Comparison of ENCODE assay signal across 13 cellular contexts in genomic region chr11:69012092-69013008, GRCh38. TPM values are rescaled to one million over a fixed set of nuclear protein-coding genes. Genes with fewer than 3 reads are reported as not detected.
DNase-seq lines count a peak whose midpoint lies in the region; FAIRE-seq and TF ChIP-seq lines count a peak whose summit lies in the region.
"Had no signal": no experiment of that assay in that cellular context is flagged by ENCODE, and none has a peak within 500 bp of the region (broad histone marks: within the 10 kb centered on the region; RNA-seq: fewer than 3 reads in every experiment).

No MANE protein-coding gene starts in this region.

- peaks cover 19% of the 10 kb centered on the region for H3K27me3 ChIP-seq in colonic mucosa
- no peaks in the 10 kb centered on the region for H3K27me3 ChIP-seq in liver (ENCODE audit: control insufficient read depth in 4 of 4, insufficient read depth in 4 of 4, low read length in 3 of 4)
- H3K27me3 ChIP-seq in suprapubic skin: peaks cover 39% of the 10 kb centered on the region

- H3K27ac ChIP-seq in colonic mucosa: peak overlapping the region; percentile 82
- peak overlapping the region; percentile 55 to 90 for H3K27ac ChIP-seq in liver (ENCODE audit: low read depth in 1 of 2, low read length in 2 of 2)
- H3K27ac ChIP-seq in suprapubic skin: peak overlapping the region; percentile 80

- peaks cover 9% of the 10 kb centered on the region for H3K27me3 Mint-ChIP-seq in HFFc6 (ENCODE audit: insufficient read depth)

- peak; percentile 68 for DNase-seq in HFFc6
- no peak for DNase-seq in colonic mucosa
- DNase-seq in suprapubic skin (ENCODE audit: low spot score in 2 of 2): no peak
- no peak for DNase-seq in anterior cingulate cortex (lab: John Stamatoyannopoulos, UW)
- DNase-seq in effector CD8-positive, alpha-beta T cell (lab: John Stamatoyannopoulos, UW): no peak
- DNase-seq in GM19239 (ENCODE audit: insufficient read length, low spot score): no peak
- DNase-seq in DMS 273 (lab: John Stamatoyannopoulos, UW; ENCODE audit: unreplicated experiment): no peak
- DNase-seq: activated effector memory CD4-positive, alpha-beta T cell treated with anti-CD3 and anti-CD28 coated beads, Interleukin-2, amount 50 U/mL, for 16 hours; foreskin melanocyte; NCI-H446 had no signal

- H3K36me3 Mint-ChIP-seq in HFFc6 (ENCODE audit: low read depth): peaks cover 7% of the 10 kb centered on the region; the same call in 1 of the 2 replicates

- H3K27ac Mint-ChIP-seq in HFFc6: peak overlapping the region; percentile 84
- H3K27ac Mint-ChIP-seq: T-helper 2 cell treated with Interferon-gamma antibody and Interleukin-4, amounts not matched to agents 5 μg/mL and 100 μg/mL, for 36 hours had no signal

- peaks cover 51% of the 10 kb centered on the region for H3K4me1 Mint-ChIP-seq in HFFc6 (ENCODE audit: low read depth)

- 53% methylated on average over 21 of the region's 21 CpGs for WGBS in liver
- WGBS in suprapubic skin: 49% methylated on average over 13 of the region's 21 CpGs

- no peak for TF ChIP-seq POLR2A in suprapubic skin (IDR thresholded peaks at IDR 0.05)

- no peaks in the 10 kb centered on the region for H3K9me3 ChIP-seq in colonic mucosa
- no peaks in the 10 kb centered on the region for H3K9me3 ChIP-seq in liver (ENCODE audit: control insufficient read depth in 4 of 4, low read length in 3 of 4)
- no peaks in the 10 kb centered on the region for H3K9me3 ChIP-seq in suprapubic skin

- TF ChIP-seq EP300 in suprapubic skin (IDR thresholded peaks at IDR 0.05): no peak

- no peaks in the 10 kb centered on the region for H3K9me3 Mint-ChIP-seq in HFFc6
- H3K9me3 Mint-ChIP-seq: T-helper 2 cell treated with Interferon-gamma antibody and Interleukin-4, amounts not matched to agents 5 μg/mL and 100 μg/mL, for 36 hours had no signal

- intact Hi-C loops in colonic mucosa (cut with DNase I): no loop called here

- peak overlapping the region; percentile 31 for H3K4me3 ChIP-seq in colonic mucosa
- H3K4me3 ChIP-seq in liver (ENCODE audit: low read depth in 1 of 3, low read length in 3 of 3): peak overlapping the region in 2 of 3 donors; percentile 8 to 37
- peak overlapping the region; percentile 44 for H3K4me3 ChIP-seq in suprapubic skin

- H3K9ac ChIP-seq in colonic mucosa (ENCODE audit: low read depth in 2 of 2, low read length in 2 of 2): peak overlapping the region; percentile 78 to 81
- no peak overlapping the region for H3K9ac ChIP-seq in liver (ENCODE audit: low read depth in 1 of 2, low read length in 2 of 2)

- H3K4me1 ChIP-seq in colonic mucosa: peaks cover 10% of the 10 kb centered on the region
- H3K4me1 ChIP-seq in liver (ENCODE audit: control insufficient read depth in 4 of 4, insufficient read depth in 4 of 4, low read length in 3 of 4): peaks cover 25 to 52% (median 38%) of the 10 kb centered on the region in 4 donors
- peaks cover 66% of the 10 kb centered on the region for H3K4me1 ChIP-seq in suprapubic skin

- no peak for TF ChIP-seq RAD21 in liver (IDR thresholded peaks at IDR 0.05)

- peak; percentile 28; the same call in 1 of the 2 replicates for TF ChIP-seq CTCF in HFFc6 (IDR thresholded peaks at IDR 0.05)
- TF ChIP-seq CTCF in colonic mucosa (IDR thresholded peaks at IDR 0.05): no peak
- no peak for TF ChIP-seq CTCF in liver (IDR thresholded peaks at IDR 0.05; ENCODE audit: low read depth, low read length, missing input control)
- no peak for TF ChIP-seq CTCF in suprapubic skin (IDR thresholded peaks at IDR 0.05)

- H3K36me3 ChIP-seq in colonic mucosa (no peaks in the 10 kb centered on the region), liver (ENCODE audit: control insufficient read depth in 4 of 4, insufficient read depth in 3 of 4, low read depth in 1 of 4, low read length in 3 of 4) (no peaks in the 10 kb centered on the region), suprapubic skin (no peaks in the 10 kb centered on the region)

- no peak for FAIRE-seq in GM19239 (lab: Jason Lieb, UNC)
- FAIRE-seq: G401.6 had no signal

- peak overlapping the region; percentile 87 for H3K4me3 Mint-ChIP-seq in HFFc6
- H3K4me3 Mint-ChIP-seq: T-helper 2 cell treated with Interferon-gamma antibody and Interleukin-4, amounts not matched to agents 5 μg/mL and 100 μg/mL, for 36 hours had no signal

TF ChIP-seq in liver, 16 proteins besides CTCF, POLR2A, EP300 and RAD21:
- no peak for TF ChIP-seq JUND (IDR thresholded peaks at IDR 0.05)
- TF ChIP-seq NR2F2 (IDR thresholded peaks at IDR 0.05): no peak
- TF ChIP-seq FOXA1 (IDR thresholded peaks at IDR 0.05): no peak
- no peak for TF ChIP-seq SP1 (IDR thresholded peaks at IDR 0.05)
- no peak for TF ChIP-seq ZBTB33 (IDR thresholded peaks at IDR 0.05)
- no peak for TF ChIP-seq EGR1 (IDR thresholded peaks at IDR 0.05; ENCODE audit: low read depth in 2 of 2)
- TF ChIP-seq TAF1 (conservative IDR thresholded peaks at IDR 0.05): no peak
- no peak for TF ChIP-seq MAX (IDR thresholded peaks at IDR 0.05)
- TF ChIP-seq RXRA (IDR thresholded peaks at IDR 0.05): no peak
- TF ChIP-seq GABPA (IDR thresholded peaks at IDR 0.05 in 1 of 2, conservative IDR thresholded peaks at IDR 0.05 in 1 of 2): no peak

RNA-seq across cellular contexts. Expression of gene MRGPRF, which starts 0.7 kb away (rescaled TPM):
- total RNA-seq in HFFc6 (2021; fragmentation: NEBNext Ultra II Directional; extraction: Animal tissue kit (Norgen Biotek cat#: 25700)): 10 to 100 TPM; 51.4 to 74.9 (median 63.9) TPM
- total RNA-seq in colonic mucosa (10 to 100 TPM in 1 of 2 donors, 1 to 10 TPM in 1; 3.0 to 17.9 TPM), liver (1 to 10 TPM; 1.9 to 3.0 TPM), suprapubic skin (1 to 10 TPM; 2.0 to 9.8 (median 4.8) TPM)
- polyA plus RNA-seq in liver: 1 to 10 TPM; 1.1 to 4.8 TPM

RNA-seq across cellular contexts. Expression of gene MRGPRD, which starts 31.6 kb away (rescaled TPM):
- total RNA-seq in HFFc6 (2021; fragmentation: NEBNext Ultra II Directional; extraction: Animal tissue kit (Norgen Biotek cat#: 25700)): not detected
- total RNA-seq in colonic mucosa (not detected), liver (not detected), suprapubic skin (not detected)
- polyA plus RNA-seq in liver: not detected

RNA-seq across cellular contexts. Expression of gene TPCN2, which starts 36.4 kb away (rescaled TPM):
- total RNA-seq in HFFc6 (2021; fragmentation: NEBNext Ultra II Directional; extraction: Animal tissue kit (Norgen Biotek cat#: 25700)): 10 to 100 TPM in 1 of 6 experiments, 1 to 10 TPM in 5; 8.0 to 11.2 (median 9.0) TPM
- 10 to 100 TPM; 14.5 to 21.1 TPM for total RNA-seq in colonic mucosa
- 10 to 100 TPM; 15.2 to 20.8 TPM for total RNA-seq in liver
- 1 to 10 TPM; 6.4 to 9.0 TPM for polyA plus RNA-seq in liver
- total RNA-seq in suprapubic skin: 10 to 100 TPM in 3 of 4 donors, 1 to 10 TPM in 1; 8.4 to 30.3 (median 24.4) TPM

Comparison
In these comparisons a context has a peak if more than half of its experiments do, and no peak if none do; other contexts are left out.
1. H3K9ac ChIP-seq: peak in colonic mucosa (2 of 2); none in liver (0 of 2).
2. Peak in every context shown above with its lines, with median percentiles within 50 percentile points of each other: H3K27ac ChIP-seq and H3K4me3 ChIP-seq.